16 cellular contexts compared by ENCODE assay signal in genomic region chr9:13970018-13970417, GRCh38.
"Had no signal": no experiment of that assay in that cellular context is flagged by ENCODE, and none has a peak within 500 bp of the region (broad histone marks: within the 10 kb centered on the region; RNA-seq: fewer than 3 reads in every experiment).

No MANE protein-coding gene starts in this region.

- H3K4me3 Mint-ChIP-seq: activated B cell treated with CpG ODN at 0.5 μM for 24 hours; activated CD4-positive, alpha-beta T cell treated with anti-CD3 and anti-CD28 coated beads, Interleukin-2, amount 10 ng/mL, durations not matched to agents 24 days and 14 days; activated naive CD8-positive, alpha-beta T cell treated with anti-CD3 and anti-CD28 coated beads, Interleukin-2, amount 50 U/mL, for 24 hours; activated T-helper 1 cell treated with anti-CD3 and anti-CD28 coated beads, Interleukin-12 subunit alpha, Interleukin-12 subunit beta, Interleukin-2, Interleukin-4 antibody, amounts not matched to agents 30 ng/mL and 10 ng/mL and 1 ng/mL, durations not matched to agents 14 hours and 24 hours and 36 hours; neural progenitor cell; stimulated activated memory B cell treated with anti-CD40 and anti-IgM and Interleukin-4, amounts not matched to agents 10 μg/mL and 1 μg/mL and 100 μg/mL, for 72 hours had no signal

- H3K9me3 Mint-ChIP-seq: activated B cell treated with CpG ODN at 0.5 μM for 24 hours; activated CD4-positive, alpha-beta T cell treated with anti-CD3 and anti-CD28 coated beads, Interleukin-2, amount 10 ng/mL, durations not matched to agents 24 days and 14 days; activated naive CD8-positive, alpha-beta T cell treated with anti-CD3 and anti-CD28 coated beads, Interleukin-2, amount 50 U/mL, for 24 hours; activated T-helper 1 cell treated with anti-CD3 and anti-CD28 coated beads, Interleukin-12 subunit alpha, Interleukin-12 subunit beta, Interleukin-2, Interleukin-4 antibody, amounts not matched to agents 30 ng/mL and 10 ng/mL and 1 ng/mL, durations not matched to agents 14 hours and 24 hours and 36 hours; neural progenitor cell; stimulated activated memory B cell treated with anti-CD40 and anti-IgM and Interleukin-4, amounts not matched to agents 10 μg/mL and 1 μg/mL and 100 μg/mL, for 72 hours had no signal

- H3K27ac Mint-ChIP-seq: activated B cell treated with CpG ODN at 0.5 μM for 24 hours; activated CD4-positive, alpha-beta T cell treated with anti-CD3 and anti-CD28 coated beads, Interleukin-2, amount 10 ng/mL, durations not matched to agents 24 days and 14 days; activated naive CD8-positive, alpha-beta T cell treated with anti-CD3 and anti-CD28 coated beads, Interleukin-2, amount 50 U/mL, for 24 hours; activated T-helper 1 cell treated with anti-CD3 and anti-CD28 coated beads, Interleukin-12 subunit alpha, Interleukin-12 subunit beta, Interleukin-2, Interleukin-4 antibody, amounts not matched to agents 30 ng/mL and 10 ng/mL and 1 ng/mL, durations not matched to agents 14 hours and 24 hours and 36 hours; neural progenitor cell; stimulated activated memory B cell treated with anti-CD40 and anti-IgM and Interleukin-4, amounts not matched to agents 10 μg/mL and 1 μg/mL and 100 μg/mL, for 72 hours had no signal

- H3K36me3 ChIP-seq: neural progenitor cell, ovary had no signal

- H3K27me3 ChIP-seq: foreskin keratinocyte, neural progenitor cell, ovary had no signal

- ATAC-seq: activated naive CD8-positive, alpha-beta T cell treated with anti-CD3 and anti-CD28 coated beads, Interleukin-2, amount 50 U/mL, for 24 hours; esophagus mucosa; foreskin keratinocyte; stimulated activated memory B cell treated with anti-CD40 and anti-IgM and Interleukin-4, amounts not matched to agents 10 μg/mL and 1 μg/mL and 100 μg/mL, for 72 hours had no signal

- H3K9ac ChIP-seq: neural progenitor cell had no signal

- H3K4me1 ChIP-seq: foreskin keratinocyte had no signal

- H3K27ac ChIP-seq: foreskin keratinocyte, neural progenitor cell, ovary had no signal

- H3K4me2 ChIP-seq: neural progenitor cell, smooth muscle cell had no signal

- DNase-seq: activated B cell treated with CpG ODN at 0.5 μM for 24 hours; activated CD4-positive, alpha-beta T cell treated with anti-CD3 and anti-CD28 coated beads, Interleukin-2, amount 10 ng/mL, durations not matched to agents 24 days and 14 days; activated naive CD4-positive, alpha-beta T cell; activated naive CD8-positive, alpha-beta T cell treated with anti-CD3 and anti-CD28 coated beads, Interleukin-2, amount 50 U/mL, for 24 hours; cerebellar nuclear complex; foreskin keratinocyte; head of caudate nucleus; islet precursor cell; ovary; T-helper 1 cell; trophoblast cell had no signal

- H3K4me3 ChIP-seq: neural progenitor cell, ovary, smooth muscle cell had no signal

- H2AFZ ChIP-seq: neural progenitor cell had no signal

- H3K4me1 Mint-ChIP-seq: activated B cell treated with CpG ODN at 0.5 μM for 24 hours; activated CD4-positive, alpha-beta T cell treated with anti-CD3 and anti-CD28 coated beads, Interleukin-2, amount 10 ng/mL, durations not matched to agents 24 days and 14 days; activated naive CD8-positive, alpha-beta T cell treated with anti-CD3 and anti-CD28 coated beads, Interleukin-2, amount 50 U/mL, for 24 hours; stimulated activated memory B cell treated with anti-CD40 and anti-IgM and Interleukin-4, amounts not matched to agents 10 μg/mL and 1 μg/mL and 100 μg/mL, for 72 hours had no signal

- H3K9me3 ChIP-seq: ovary had no signal

- H3K36me3 Mint-ChIP-seq: neural progenitor cell; stimulated activated memory B cell treated with anti-CD40 and anti-IgM and Interleukin-4, amounts not matched to agents 10 μg/mL and 1 μg/mL and 100 μg/mL, for 72 hours had no signal

- H3K27me3 Mint-ChIP-seq: activated B cell treated with CpG ODN at 0.5 μM for 24 hours; activated CD4-positive, alpha-beta T cell treated with anti-CD3 and anti-CD28 coated beads, Interleukin-2, amount 10 ng/mL, durations not matched to agents 24 days and 14 days; activated naive CD8-positive, alpha-beta T cell treated with anti-CD3 and anti-CD28 coated beads, Interleukin-2, amount 50 U/mL, for 24 hours; stimulated activated memory B cell treated with anti-CD40 and anti-IgM and Interleukin-4, amounts not matched to agents 10 μg/mL and 1 μg/mL and 100 μg/mL, for 72 hours had no signal
